In genomic region chr6:30889138-30889885, GRCh38 we compare ENCODE assay signal across 14 cellular contexts. TPM values are rescaled to one million over a fixed set of nuclear protein-coding genes. Genes with fewer than 3 reads are reported as not detected.
DNase-seq lines count a peak whose midpoint lies in the region; ATAC-seq and TF ChIP-seq lines count a peak whose summit lies in the region.
"Had no signal": no experiment of that assay in that cellular context is flagged by ENCODE, and none has a peak within 500 bp of the region (broad histone marks: within the 10 kb centered on the region; RNA-seq: fewer than 3 reads in every experiment).

No MANE protein-coding gene starts in this region.

- H3F3A ChIP-seq in SK-N-SH (replicated peaks; ENCODE audit: insufficient read depth): peaks cover 16% of the 10 kb centered on the region

- peaks cover 62% of the 10 kb centered on the region for H3K79me2 ChIP-seq in SK-N-SH (ENCODE audit: insufficient read depth)

- H3K4me2 ChIP-seq in SK-N-SH: peak overlapping the region; percentile 99; the same call in 1 of the 2 replicates

- H3K9me3 ChIP-seq in SK-N-SH: no peaks in the 10 kb centered on the region
- no peaks in the 10 kb centered on the region for H3K9me3 ChIP-seq in suprapubic skin
- H3K9me3 ChIP-seq: upper lobe of right lung had no signal

- H3K9ac ChIP-seq in SK-N-SH: no peak overlapping the region

- ATAC-seq in SK-N-SH treated with all-trans-retinoic acid at 6 μM for 48 hours: no peak
- ATAC-seq in left lobe of liver: no peak
- ATAC-seq: activated CD8-positive, alpha-beta T cell treated with anti-CD3 and anti-CD28 coated beads, Interleukin-2, amount 10 ng/mL, durations not matched to agents 7 days and 5 days; left colon; upper lobe of right lung had no signal

- H3K27ac ChIP-seq in SK-N-SH (ENCODE audit: low read depth in 2 of 2, low read length in 1 of 2) (peak overlapping the region in 1 of 2 experiments; percentile 83; a peak in 2 of 4 replicates), suprapubic skin (peak overlapping the region; percentile 0)
- H3K27ac ChIP-seq: 22Rv1, upper lobe of right lung had no signal

- WGBS in SK-N-SH (ENCODE audit: low lambda C conversion rate): 89% methylated on average over 4 of the region's 17 CpGs
- WGBS in suprapubic skin: 67% methylated on average over 5 of the region's 17 CpGs

- H3K27me3 ChIP-seq in SK-N-SH (ENCODE audit: insufficient read depth) (no peaks in the 10 kb centered on the region), suprapubic skin (no peaks in the 10 kb centered on the region)
- H3K27me3 ChIP-seq: upper lobe of right lung had no signal

- peak; percentile 15 for DNase-seq in SK-N-SH
- peak; percentile 41 for DNase-seq in left lobe of liver (ENCODE audit: low spot score)
- DNase-seq in suprapubic skin (ENCODE audit: low spot score in 2 of 2): no peak
- DNase-seq in NCI-H187 treated with DMSO at 0.1 percent for 48 hours (lab: John Stamatoyannopoulos, UW): no peak
- no peak for DNase-seq in middle frontal gyrus (ENCODE audit: extremely low spot score, low spot score)
- DNase-seq: activated CD8-positive, alpha-beta T cell treated with anti-CD3 and anti-CD28 coated beads, Interleukin-2, amount 10 ng/mL, durations not matched to agents 7 days and 5 days; activated gamma-delta T cell; Karpas-422; NCI-H146; stimulated activated CD8-positive, alpha-beta memory T cell treated with anti-CD3 and anti-CD28 coated beads, Interleukin-4, amount 100 ng/mL, for 48 hours had no signal

- CTCF ChIA-PET in SK-N-SH (lab: Yijun Ruan, JAX): interaction anchor here (0.7 to 2.4 kb wide), 9 partner anchors 10 to 348 kb away, joined by 3 to 14 read pairs (median 5); partner anchors contain the start of gene VARS2

- H2AFZ ChIP-seq in SK-N-SH (ENCODE audit: low read depth): no peak overlapping the region

- H4K20me1 ChIP-seq in SK-N-SH (ENCODE audit: insufficient read depth): no peaks in the 10 kb centered on the region

- H3K4me3 ChIP-seq in SK-N-SH (ENCODE audit: low read depth in 2 of 2, low read length in 1 of 2) (no peak overlapping the region), suprapubic skin (no peak overlapping the region)
- H3K4me3 ChIP-seq: upper lobe of right lung had no signal

- POLR2A ChIA-PET in SK-N-SH (lab: Yijun Ruan, JAX): interaction anchor here (0.7 kb wide), 1 partner anchor 18 kb away, joined by 3 read pairs; no protein-coding TSS in a partner anchor

- TF ChIP-seq EP300 in SK-N-SH (IDR thresholded peaks at IDR 0.05; ENCODE audit: borderline replicate concordance in 1 of 2, low read depth in 1 of 2, low read length in 1 of 2): no peak
- no peak for TF ChIP-seq EP300 in suprapubic skin (IDR thresholded peaks at IDR 0.05)

- no peak for TF ChIP-seq RAD21 in SK-N-SH (IDR thresholded peaks at IDR 0.05; ENCODE audit: low read length)

- no peak for TF ChIP-seq POLR2A in suprapubic skin (IDR thresholded peaks at IDR 0.05)

- H3K36me3 ChIP-seq in SK-N-SH (replicated peaks in 1 of 2; ENCODE audit: control insufficient read depth in 1 of 2, insufficient read depth in 2 of 2, low read length in 1 of 2) (peaks cover 10 to 34% of the 10 kb centered on the region in 2 experiments), suprapubic skin (peaks cover 56% of the 10 kb centered on the region)

- peaks cover 20 to 29% of the 10 kb centered on the region in 2 experiments; a peak in 3 of 4 replicates for H3K4me1 ChIP-seq in SK-N-SH (ENCODE audit: control insufficient read depth in 1 of 2, insufficient read depth in 2 of 2, low read depth in 1 of 2, low read length in 1 of 2)
- H3K4me1 ChIP-seq in suprapubic skin: peaks cover 60% of the 10 kb centered on the region

- no peaks in the 10 kb centered on the region for H3K9me2 ChIP-seq in SK-N-SH

- TF ChIP-seq CTCF in SK-N-SH (IDR thresholded peaks at IDR 0.05) (no peak), suprapubic skin (IDR thresholded peaks at IDR 0.05) (no peak)

TF ChIP-seq in SK-N-SH, 30 proteins besides CTCF, POLR2A, EP300 and RAD21 (continues in another document):
- no peak for TF ChIP-seq FOXJ3 (CRISPR knock-in tag; IDR thresholded peaks at IDR 0.05)
- TF ChIP-seq, protein P1, sequence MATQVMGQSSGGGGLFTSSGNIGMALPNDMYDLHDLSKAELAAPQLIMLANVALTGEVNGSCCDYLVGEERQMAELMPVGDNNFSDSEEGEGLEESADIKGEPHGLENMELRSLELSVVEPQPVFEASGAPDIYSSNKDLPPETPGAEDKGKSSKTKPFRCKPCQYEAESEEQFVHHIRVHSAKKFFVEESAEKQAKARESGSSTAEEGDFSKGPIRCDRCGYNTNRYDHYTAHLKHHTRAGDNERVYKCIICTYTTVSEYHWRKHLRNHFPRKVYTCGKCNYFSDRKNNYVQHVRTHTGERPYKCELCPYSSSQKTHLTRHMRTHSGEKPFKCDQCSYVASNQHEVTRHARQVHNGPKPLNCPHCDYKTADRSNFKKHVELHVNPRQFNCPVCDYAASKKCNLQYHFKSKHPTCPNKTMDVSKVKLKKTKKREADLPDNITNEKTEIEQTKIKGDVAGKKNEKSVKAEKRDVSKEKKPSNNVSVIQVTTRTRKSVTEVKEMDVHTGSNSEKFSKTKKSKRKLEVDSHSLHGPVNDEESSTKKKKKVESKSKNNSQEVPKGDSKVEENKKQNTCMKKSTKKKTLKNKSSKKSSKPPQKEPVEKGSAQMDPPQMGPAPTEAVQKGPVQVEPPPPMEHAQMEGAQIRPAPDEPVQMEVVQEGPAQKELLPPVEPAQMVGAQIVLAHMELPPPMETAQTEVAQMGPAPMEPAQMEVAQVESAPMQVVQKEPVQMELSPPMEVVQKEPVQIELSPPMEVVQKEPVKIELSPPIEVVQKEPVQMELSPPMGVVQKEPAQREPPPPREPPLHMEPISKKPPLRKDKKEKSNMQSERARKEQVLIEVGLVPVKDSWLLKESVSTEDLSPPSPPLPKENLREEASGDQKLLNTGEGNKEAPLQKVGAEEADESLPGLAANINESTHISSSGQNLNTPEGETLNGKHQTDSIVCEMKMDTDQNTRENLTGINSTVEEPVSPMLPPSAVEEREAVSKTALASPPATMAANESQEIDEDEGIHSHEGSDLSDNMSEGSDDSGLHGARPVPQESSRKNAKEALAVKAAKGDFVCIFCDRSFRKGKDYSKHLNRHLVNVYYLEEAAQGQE (IDR thresholded peaks at IDR 0.05; ENCODE audit: low read depth, low read length): no peak
- TF ChIP-seq RFX5 (IDR thresholded peaks at IDR 0.05; ENCODE audit: low read length): no peak
- no peak for TF ChIP-seq GATA2 (CRISPR knock-in tag; IDR thresholded peaks at IDR 0.05)

TF ChIP-seq in SK-N-SH treated with all-trans-retinoic acid at 6 μM for 48 hours, 23 proteins besides CTCF, POLR2A, EP300 and RAD21 (continues in another document):
- TF ChIP-seq SNAI2 (CRISPR knock-in tag; IDR thresholded peaks at IDR 0.05) (no peak), ARNTL (CRISPR knock-in tag; IDR thresholded peaks at IDR 0.05; ENCODE audit: borderline replicate concordance, low read depth) (no peak), CSDC2 (CRISPR knock-in tag; IDR thresholded peaks at IDR 0.05) (no peak)
- TF ChIP-seq, protein P2, sequence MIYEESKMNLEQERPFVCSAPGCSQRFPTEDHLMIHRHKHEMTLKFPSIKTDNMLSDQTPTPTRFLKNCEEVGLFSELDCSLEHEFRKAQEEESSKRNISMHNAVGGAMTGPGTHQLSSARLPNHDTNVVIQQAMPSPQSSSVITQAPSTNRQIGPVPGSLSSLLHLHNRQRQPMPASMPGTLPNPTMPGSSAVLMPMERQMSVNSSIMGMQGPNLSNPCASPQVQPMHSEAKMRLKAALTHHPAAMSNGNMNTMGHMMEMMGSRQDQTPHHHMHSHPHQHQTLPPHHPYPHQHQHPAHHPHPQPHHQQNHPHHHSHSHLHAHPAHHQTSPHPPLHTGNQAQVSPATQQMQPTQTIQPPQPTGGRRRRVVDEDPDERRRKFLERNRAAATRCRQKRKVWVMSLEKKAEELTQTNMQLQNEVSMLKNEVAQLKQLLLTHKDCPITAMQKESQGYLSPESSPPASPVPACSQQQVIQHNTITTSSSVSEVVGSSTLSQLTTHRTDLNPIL (CRISPR knock-in tag; IDR thresholded peaks at IDR 0.05; ENCODE audit: low read depth): no peak

RNA-seq across cellular contexts. Expression of gene DDR1, which starts 5.0 kb away (rescaled TPM):
- polyA plus RNA-seq in SK-N-SH (2012; rRNA removed): 40.2 and 52.8 TPM in 2 replicates
- 32.1 and 42.6 TPM in 2 replicates for polyA plus RNA-seq in SK-N-SH (2012; cell fraction: cytosol; rRNA removed)
- 82.7 and 101 TPM in 2 replicates for polyA plus RNA-seq in SK-N-SH (2012; cell fraction: nucleus; rRNA removed)
- total RNA-seq in left lobe of liver (5.1 TPM), suprapubic skin (100 to 1,000 TPM; 161 to 210 (median 188) TPM)

RNA-seq across cellular contexts. Expression of gene GTF2H4, which starts 18.7 kb away (rescaled TPM):
- 30.7 and 34.9 TPM in 2 replicates for polyA plus RNA-seq in SK-N-SH (2012; rRNA removed)
- polyA plus RNA-seq in SK-N-SH (2012; cell fraction: cytosol; rRNA removed): 17.5 and 22.3 TPM in 2 replicates
- polyA plus RNA-seq in SK-N-SH (2012; cell fraction: nucleus; rRNA removed): 116 and 138 TPM in 2 replicates
- 21.7 TPM for total RNA-seq in left lobe of liver
- total RNA-seq in suprapubic skin: 10 to 100 TPM; 10.5 to 33.5 (median 11.3) TPM

RNA-seq across cellular contexts. Expression of gene VARS2, which starts 24.7 kb away (rescaled TPM):
- 31.2 TPM in 2 replicates for polyA plus RNA-seq in SK-N-SH (2012; rRNA removed)
- 10.5 and 13.7 TPM in 2 replicates for polyA plus RNA-seq in SK-N-SH (2012; cell fraction: cytosol; rRNA removed)
- polyA plus RNA-seq in SK-N-SH (2012; cell fraction: nucleus; rRNA removed): 139 and 142 TPM in 2 replicates
- 28.9 TPM for total RNA-seq in left lobe of liver
- 10 to 100 TPM; 12.6 to 22.0 (median 19.2) TPM for total RNA-seq in suprapubic skin

RNA-seq across cellular contexts. Expression of gene SFTA2, which starts 42.7 kb away (rescaled TPM):
- not detected in 2 replicates for polyA plus RNA-seq in SK-N-SH (2012; rRNA removed)
- not detected in 2 replicates for polyA plus RNA-seq in SK-N-SH (2012; cell fraction: cytosol; rRNA removed)
- 0.09 TPM in 1 of 2 replicates, not detected in the other for polyA plus RNA-seq in SK-N-SH (2012; cell fraction: nucleus; rRNA removed)
- total RNA-seq in left lobe of liver: not detected
- total RNA-seq in suprapubic skin: not detected
- total RNA-seq: activated CD8-positive, alpha-beta T cell treated with anti-CD3 and anti-CD28 coated beads, Interleukin-2, amount 10 ng/mL, durations not matched to agents 7 days and 5 days; left colon had no signal

RNA-seq across cellular contexts. Expression of gene MUCL3, which starts 51.5 kb away (rescaled TPM):
- not detected in 2 replicates for polyA plus RNA-seq in SK-N-SH (2012; rRNA removed)
- 0.01 TPM in 2 replicates for polyA plus RNA-seq in SK-N-SH (2012; cell fraction: cytosol; rRNA removed)
- polyA plus RNA-seq in SK-N-SH (2012; cell fraction: nucleus; rRNA removed): not detected in 2 replicates
- not detected for total RNA-seq in left lobe of liver
- total RNA-seq in suprapubic skin: not detected
- total RNA-seq: activated CD8-positive, alpha-beta T cell treated with anti-CD3 and anti-CD28 coated beads, Interleukin-2, amount 10 ng/mL, durations not matched to agents 7 days and 5 days; left colon had no signal

Comparison
In these comparisons a context has a peak if more than half of its experiments do, and no peak if none do; other contexts are left out.
1. DNase-seq: peak in SK-N-SH (single experiment) and left lobe of liver (single experiment); none in suprapubic skin (0 of 2), NCI-H187 treated with DMSO at 0.1 percent for 48 hours (single experiment) and middle frontal gyrus (single experiment).
2. RNA of gene DDR1, which starts 5.0 kb away (total RNA-seq): 161 to 210 TPM in suprapubic skin; 5.1 TPM in left lobe of liver (single experiment); every median in the first group is over 10 times any median in the second.